Comparison of ENCODE assay signal across 22 cellular contexts in genomic region chr5:90982576-90982975, GRCh38.
A peak's percentile ranks its signal among the peaks of the same experiment; 100 is the strongest.
DNase-seq lines count a peak whose midpoint lies in the region; ATAC-seq lines count a peak whose summit lies in the region.
"Had no signal": no experiment of that assay in that cellular context is flagged by ENCODE, and none has a peak within 500 bp of the region (broad histone marks: within the 10 kb centered on the region; RNA-seq: fewer than 3 reads in every experiment).

No MANE protein-coding gene starts in this region.

- no peak overlapping the region for H3K27ac Mint-ChIP-seq in activated CD8-positive, alpha-beta T cell treated with anti-CD3 and anti-CD28 coated beads, Interleukin-2, amount 10 ng/mL, durations not matched to agents 7 days and 5 days
- H3K27ac Mint-ChIP-seq: activated CD8-positive, alpha-beta memory T cell treated with anti-CD3 and anti-CD28 coated beads, Interleukin-2, amount 10 ng/mL, durations not matched to agents 7 days and 5 days; CD8-positive, alpha-beta memory T cell; endodermal cell; HFFc6 had no signal

- no peak overlapping the region for H3K4me3 Mint-ChIP-seq in activated CD8-positive, alpha-beta T cell treated with anti-CD3 and anti-CD28 coated beads, Interleukin-2, amount 10 ng/mL, durations not matched to agents 7 days and 5 days
- H3K4me3 Mint-ChIP-seq: activated CD8-positive, alpha-beta memory T cell treated with anti-CD3 and anti-CD28 coated beads, Interleukin-2, amount 10 ng/mL, durations not matched to agents 7 days and 5 days; CD8-positive, alpha-beta memory T cell; endodermal cell; HFFc6 had no signal

- DNase-seq in Daoy (ENCODE audit: low read depth): peak; percentile 63
- DNase-seq in OCI-M1 (lab: John Stamatoyannopoulos, UW): peak; percentile 67
- DNase-seq in amniotic epithelial cell (ENCODE audit: low read depth): peak; percentile 78
- DNase-seq in kidney tubule cell (ENCODE audit: low spot score): peak; percentile 74
- DNase-seq in SIG-M5 (lab: John Stamatoyannopoulos, UW): no peak
- DNase-seq in activated CD8-positive, alpha-beta T cell treated with anti-CD3 and anti-CD28 coated beads, Interleukin-2, amount 10 ng/mL, durations not matched to agents 7 days and 5 days: no peak
- DNase-seq: activated CD8-positive, alpha-beta memory T cell treated with anti-CD3 and anti-CD28 coated beads, Interleukin-2, amount 10 ng/mL, durations not matched to agents 7 days and 5 days; amniotic stem cell; CD8-positive, alpha-beta memory T cell; endodermal cell; HFFc6; hypothalamus; NCI-H1048; NCI-H526 treated with DMSO at 0.1 percent for 48 hours; nucleus accumbens; RPMI8226; sigmoid colon; stimulated activated CD4-positive, alpha-beta T cell treated with anti-CD3 and anti-CD28 coated beads, Interleukin-2, amount 100 ng/mL, for 48 hours had no signal

- H3K9me3 Mint-ChIP-seq in activated CD8-positive, alpha-beta T cell treated with anti-CD3 and anti-CD28 coated beads, Interleukin-2, amount 10 ng/mL, durations not matched to agents 7 days and 5 days (ENCODE audit: insufficient read depth): no peaks in the 10 kb centered on the region
- H3K9me3 Mint-ChIP-seq: CD8-positive, alpha-beta memory T cell; endodermal cell; HFFc6 had no signal

- no peaks in the 10 kb centered on the region for H3K36me3 Mint-ChIP-seq in activated CD8-positive, alpha-beta T cell treated with anti-CD3 and anti-CD28 coated beads, Interleukin-2, amount 10 ng/mL, durations not matched to agents 7 days and 5 days (ENCODE audit: low read depth)
- H3K36me3 Mint-ChIP-seq: activated CD8-positive, alpha-beta memory T cell treated with anti-CD3 and anti-CD28 coated beads, Interleukin-2, amount 10 ng/mL, durations not matched to agents 7 days and 5 days; CD8-positive, alpha-beta memory T cell had no signal

- CTCF ChIA-PET in activated CD8-positive, alpha-beta T cell treated with anti-CD3 and anti-CD28 coated beads, Interleukin-2, amount 10 ng/mL, durations not matched to agents 7 days and 5 days (lab: Charles Lee): no interaction called here

- no peaks in the 10 kb centered on the region for H3K27me3 Mint-ChIP-seq in activated CD8-positive, alpha-beta T cell treated with anti-CD3 and anti-CD28 coated beads, Interleukin-2, amount 10 ng/mL, durations not matched to agents 7 days and 5 days (ENCODE audit: low read depth)
- H3K27me3 Mint-ChIP-seq: CD8-positive, alpha-beta memory T cell had no signal

- H3K4me1 Mint-ChIP-seq in activated CD8-positive, alpha-beta T cell treated with anti-CD3 and anti-CD28 coated beads, Interleukin-2, amount 10 ng/mL, durations not matched to agents 7 days and 5 days (ENCODE audit: low read depth): no peaks in the 10 kb centered on the region
- H3K4me1 Mint-ChIP-seq: activated CD8-positive, alpha-beta memory T cell treated with anti-CD3 and anti-CD28 coated beads, Interleukin-2, amount 10 ng/mL, durations not matched to agents 7 days and 5 days; CD8-positive, alpha-beta memory T cell had no signal

- ATAC-seq in HG02970 (IDR thresholded peaks at IDR 0.05; ENCODE audit: low FRiP score, unreplicated experiment): no peak
- no peak for ATAC-seq in GM19463 (IDR thresholded peaks at IDR 0.05; ENCODE audit: unreplicated experiment)
- no peak for ATAC-seq in activated CD8-positive, alpha-beta T cell treated with anti-CD3 and anti-CD28 coated beads, Interleukin-2, amount 10 ng/mL, durations not matched to agents 7 days and 5 days
- ATAC-seq: activated CD8-positive, alpha-beta memory T cell treated with anti-CD3 and anti-CD28 coated beads, Interleukin-2, amount 10 ng/mL, durations not matched to agents 7 days and 5 days; left lobe of liver; mucosa of descending colon had no signal

- POLR2A ChIA-PET in activated CD8-positive, alpha-beta T cell treated with anti-CD3 and anti-CD28 coated beads, Interleukin-2, amount 10 ng/mL, durations not matched to agents 7 days and 5 days (lab: Charles Lee): no interaction called here

Comparison
In these comparisons a context has a peak if more than half of its experiments do, and no peak if none do; other contexts are left out.
1. DNase-seq: peak in Daoy (single experiment), OCI-M1 (single experiment), amniotic epithelial cell (single experiment) and kidney tubule cell (single experiment); none in SIG-M5 (single experiment) and activated CD8-positive, alpha-beta T cell treated with anti-CD3 and anti-CD28 coated beads, Interleukin-2, amount 10 ng/mL, durations not matched to agents 7 days and 5 days (single experiment).